In genomic region chr17:17206149-17206912, GRCh38 we compare ENCODE assay signal across 1 cellular context.
TF ChIP-seq lines count a peak whose summit lies in the region.

TSS of gene PLD6 (minus strand) at chr17:17206333. CDS start at chr17:17206286, 47 bp downstream.

TF ChIP-seq in K562, 482 proteins besides CTCF, POLR2A, EP300 and RAD21 (continued from another document):
- TF ChIP-seq ZNF318 (IDR thresholded peaks at IDR 0.05; ENCODE audit: borderline replicate concordance in 1 of 2, low read depth in 1 of 2) (no peak), MGA (IDR thresholded peaks at IDR 0.05) (peak; percentile 91), TFE3 (CRISPR knock-in tag; IDR thresholded peaks at IDR 0.05) (peak; percentile 38), ZFP91 (CRISPR knock-in tag; IDR thresholded peaks at IDR 0.05) (0 out of 2 replicates have a peak, but pooled peaks have one; percentile 33), ZNF23 (CRISPR knock-in tag; IDR thresholded peaks at IDR 0.05) (no peak), BRF1 (IDR thresholded peaks at IDR 0.05; ENCODE audit: borderline replicate concordance, extremely low read depth, insufficient read length) (no peak), BRF2 (IDR thresholded peaks at IDR 0.05; ENCODE audit: borderline replicate concordance, insufficient read depth, insufficient read length) (no peak)
